In genomic region chr1:40979241-40980067, GRCh38 we compare ENCODE assay signal across 8 cellular contexts. TPM values are rescaled to one million over a fixed set of nuclear protein-coding genes. Genes with fewer than 3 reads are reported as not detected.
A peak's percentile ranks its signal among the peaks of the same experiment; 100 is the strongest.
DNase-seq lines count a peak whose midpoint lies in the region; ATAC-seq and TF ChIP-seq lines count a peak whose summit lies in the region.

Gene CTPS1 (plus strand): TSS chr1:40979696. CDS start chr1:40983291, 3,595 bp downstream.

- under 1% methylated on average over 26 of the region's 96 CpGs for WGBS in mammary epithelial cell (ENCODE audit: low coverage, missing lambda C conversion rate)
- WGBS in smooth muscle cell (ENCODE audit: low lambda C conversion rate): 2% methylated on average over 81 of the region's 96 CpGs

- intact Hi-C loops in mammary epithelial cell (cut with micrococcal nuclease): loop anchor here (1.0 kb wide), 1 partner anchor 24 kb away; no protein-coding TSS in a partner anchor

- H3K4me3 ChIP-seq in WI38 (ENCODE audit: low read depth, low read length) (peak within 1 kb of the TSS; percentile 74), mammary epithelial cell (replicated peaks in 1 of 3; ENCODE audit: insufficient read depth in 1 of 3, low read depth in 2 of 3, low read length in 3 of 3) (peak within 1 kb of the TSS; percentile 80 to 96 (median 89)), smooth muscle cell (peak within 1 kb of the TSS; percentile 74)

- BruUV-seq in mammary epithelial cell (replicated peaks; lab: Mats Ljungman, UMichigan): no TSS peak

- H2AFZ ChIP-seq in mammary epithelial cell (ENCODE audit: low read depth, low read length) (peak within 1 kb of the TSS; percentile 87), smooth muscle cell (ENCODE audit: low read depth) (peak within 1 kb of the TSS; percentile 77)

- dilution Hi-C loops in mammary epithelial cell (cut with HindIII; ENCODE audit: low sequenced_read_pairs): no loop called here

- CTCF ChIA-PET in mammary epithelial cell (lab: Charles Lee; ENCODE audit: low non-redundant PET): no interaction called here

- H3K36me3 ChIP-seq in mammary epithelial cell (ENCODE audit: insufficient read depth, low read length) (peaks cover 13% of the 10 kb centered on the region), smooth muscle cell (ENCODE audit: low read depth) (no peaks in the 10 kb centered on the region)

- no peaks in the 10 kb centered on the region for H4K20me1 ChIP-seq in mammary epithelial cell (ENCODE audit: insufficient read depth, low read length)
- H4K20me1 ChIP-seq in smooth muscle cell (ENCODE audit: low read depth): peaks cover 27% of the 10 kb centered on the region

- H3F3A ChIP-seq in smooth muscle cell (ENCODE audit: low read depth): peaks cover 8% of the 10 kb centered on the region

- TF ChIP-seq CTCF in AG09319 (IDR thresholded peaks at IDR 0.05; ENCODE audit: low read depth, low read length) (peak; percentile 19), WI38 (IDR thresholded peaks at IDR 0.05; ENCODE audit: low read depth, low read length) (no peak), mammary epithelial cell (conservative IDR thresholded peaks at IDR 0.05 in 1 of 2, IDR thresholded peaks at IDR 0.05 in 1 of 2; ENCODE audit: extremely low read depth in 1 of 2, insufficient read depth in 1 of 2, low read depth in 1 of 2, low read length in 2 of 2) (no peak), smooth muscle cell (IDR thresholded peaks at IDR 0.05; ENCODE audit: borderline replicate concordance, insufficient read depth, poor library complexity, severe bottlenecking) (no peak)

- no peaks in the 10 kb centered on the region for H3K27me3 ChIP-seq in mammary epithelial cell (ENCODE audit: insufficient read depth, low read length)
- H3K27me3 ChIP-seq in smooth muscle cell (ENCODE audit: low read depth): no peaks in the 10 kb centered on the region

- peak within 1 kb of the TSS; percentile 95 for H3K4me2 ChIP-seq in mammary epithelial cell (ENCODE audit: insufficient read depth, low read depth, low read length)
- peak within 1 kb of the TSS; percentile 94 for H3K4me2 ChIP-seq in smooth muscle cell

- H3K9ac ChIP-seq in mammary epithelial cell (ENCODE audit: insufficient read depth, low read length): peak within 1 kb of the TSS; percentile 78
- peak within 1 kb of the TSS; percentile 80 for H3K9ac ChIP-seq in smooth muscle cell (ENCODE audit: low read depth)

- ATAC-seq in HG03175 (IDR thresholded peaks at IDR 0.05; ENCODE audit: unreplicated experiment): peak; percentile 89

- H3K27ac ChIP-seq in mammary epithelial cell (ENCODE audit: insufficient read depth, low read depth, low read length) (peak within 1 kb of the TSS; percentile 79), smooth muscle cell (ENCODE audit: low read depth) (peak within 1 kb of the TSS; percentile 91)

- DNase-seq in AG09319 (ENCODE audit: extremely low read depth, low read depth) (peak; percentile 79), NCI-H2227 treated with DMSO at 0.1 percent for 48 hours (lab: John Stamatoyannopoulos, UW) (peak; percentile 96), mammary epithelial cell (peak; percentile 93), iPS-NIHi11 (ENCODE audit: low spot score) (peak; percentile 99), smooth muscle cell (lab: John Stamatoyannopoulos, UW; ENCODE audit: unreplicated experiment) (peak; percentile 98)

- H3K9me3 ChIP-seq in mammary epithelial cell (replicated peaks; ENCODE audit: insufficient read depth, low read length): no peaks in the 10 kb centered on the region
- no peaks in the 10 kb centered on the region for H3K9me3 ChIP-seq in smooth muscle cell (replicated peaks; ENCODE audit: low read depth)

- TF ChIP-seq POLR2A in GM18951 (IDR thresholded peaks at IDR 0.05; ENCODE audit: extremely low read depth, insufficient read depth, insufficient read length): peak; percentile 93

- H3K79me2 ChIP-seq in mammary epithelial cell (ENCODE audit: insufficient read depth, low read length) (peaks cover 47% of the 10 kb centered on the region), smooth muscle cell (ENCODE audit: low read depth) (peaks cover 37% of the 10 kb centered on the region)

- in situ Hi-C loops in GM18951 (cut with MboI; ENCODE audit: low sequenced_read_pairs, unreplicated experiment) (no loop called here), mammary epithelial cell (cut with MboI; ENCODE audit: low sequenced_read_pairs in 2 of 2) (no loop called here)

- H3K4me1 ChIP-seq in mammary epithelial cell (ENCODE audit: insufficient read depth, low read length) (peaks cover 33% of the 10 kb centered on the region), smooth muscle cell (ENCODE audit: low read depth) (peaks cover 13% of the 10 kb centered on the region)

RNA-seq across cellular contexts. Expression of gene CTPS1, which starts in this region (rescaled TPM):
- 10 to 100 TPM; 24.0 to 80.2 TPM for total RNA-seq in mammary epithelial cell
- 54.3 TPM for polyA plus RNA-seq in mammary epithelial cell
- 90.9 TPM for polyA minus RNA-seq in mammary epithelial cell
- total RNA-seq in smooth muscle cell: 20.9 and 35.9 TPM in 2 replicates
- 24.4 and 35.5 TPM in 2 replicates for polyA plus RNA-seq in smooth muscle cell

Comparison
In these comparisons a context has a peak if more than half of its experiments do, and no peak if none do; other contexts are left out.
1. Peak in every context shown above with its lines: DNase-seq, ATAC-seq, H3K4me3 ChIP-seq and H3K27ac ChIP-seq.